Comparison of ENCODE assay signal across 25 cellular contexts in the genomic region with DNA sequence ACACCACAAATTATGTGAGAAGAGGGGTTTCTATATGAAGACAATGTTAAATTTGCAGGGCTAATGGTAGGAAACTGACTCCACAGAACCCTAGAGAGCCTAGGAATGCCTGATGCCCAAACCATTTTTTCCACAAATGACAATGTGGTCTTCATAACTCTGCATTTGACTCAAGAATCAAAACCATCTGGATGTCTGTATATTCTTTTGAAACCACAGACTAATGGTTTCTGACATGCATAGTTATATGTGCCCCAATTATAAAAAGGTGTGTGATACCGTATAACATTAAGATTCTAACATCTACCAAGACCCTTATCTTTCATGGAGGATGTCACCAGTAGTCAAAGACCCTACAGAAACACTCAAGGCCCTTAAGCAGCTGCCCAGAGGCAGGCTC.
"Had no signal": no experiment of that assay in that cellular context is flagged by ENCODE, and none has a peak within 500 bp of the region (broad histone marks: within the 10 kb centered on the region; RNA-seq: fewer than 3 reads in every experiment).

No MANE protein-coding gene starts in this region.

- H3K9ac ChIP-seq: neural progenitor cell, parathyroid adenoma had no signal

- H2AFZ ChIP-seq: hepatocyte, neural progenitor cell, parathyroid adenoma had no signal

- H3K9me3 ChIP-seq: heart right ventricle, left ventricle myocardium inferior, neutrophil, right atrium auricular region, right lobe of liver, testis, thyroid gland, transverse colon, upper lobe of left lung had no signal

- H3K4me3 ChIP-seq: heart right ventricle, hepatocyte, left ventricle myocardium inferior, lung, neural progenitor cell, right atrium auricular region, right lobe of liver, skin epidermis, spleen, testis, thyroid gland, transverse colon, upper lobe of left lung had no signal

- DNase-seq: heart right ventricle; islet precursor cell; left ventricle myocardium inferior; mesendoderm; naive B cell; natural killer cell; nephron progenitor cell; occipital lobe; right lobe of liver; spleen; stimulated activated CD4-positive, alpha-beta T cell treated with anti-CD3 and anti-CD28 coated beads, Interleukin-4, amount 100 ng/mL, for 4 hours; stimulated activated CD8-positive, alpha-beta memory T cell treated with anti-CD3 and anti-CD28 coated beads, Interleukin-4, amount 100 ng/mL, for 48 hours; stimulated activated naive CD4-positive, alpha-beta T cell treated with Interleukin-2 at 50 U/mL for 16 hours; stimulated activated naive CD8-positive, alpha-beta T cell treated with anti-CD3 and anti-CD28 coated beads, Interleukin-15, amount 100 ng/mL, for 72 hours; testis; thyroid gland; transverse colon; upper lobe of left lung had no signal

- H3K4me2 ChIP-seq: hepatocyte, neural progenitor cell had no signal

- H3K27me3 ChIP-seq: heart right ventricle, hepatocyte, neural progenitor cell, neutrophil, right atrium auricular region, right lobe of liver, spleen, testis, thyroid gland, transverse colon, upper lobe of left lung had no signal

- H3K4me1 ChIP-seq: heart right ventricle, left ventricle myocardium inferior, neural progenitor cell, parathyroid adenoma, right atrium auricular region, right lobe of liver, spleen, testis, thyroid gland, transverse colon, upper lobe of left lung had no signal

- H3K79me2 ChIP-seq: hepatocyte, parathyroid adenoma had no signal

- H3K36me3 ChIP-seq: heart right ventricle, left ventricle myocardium inferior, neural progenitor cell, neutrophil, right atrium auricular region, right lobe of liver, spleen, thyroid gland, transverse colon, upper lobe of left lung had no signal

- H3K27ac ChIP-seq: heart right ventricle, hepatocyte, left ventricle myocardium inferior, neural progenitor cell, neutrophil, parathyroid adenoma, right atrium auricular region, right lobe of liver, skin epidermis, spleen, testis, thyroid gland, transverse colon, upper lobe of left lung had no signal
